Comparison of ENCODE assay signal across 31 cellular contexts in genomic region chr9:121981118-121981883, GRCh38.
"Had no signal": no experiment of that assay in that cellular context is flagged by ENCODE, and none has a peak within 500 bp of the region (broad histone marks: within the 10 kb centered on the region; RNA-seq: fewer than 3 reads in every experiment).

No MANE protein-coding gene starts in this region.

- H3K27me3 Mint-ChIP-seq: progenitor cell of endocrine pancreas; stimulated activated memory B cell treated with anti-CD40 and anti-IgM and Interleukin-4, amounts not matched to agents 10 μg/mL and 1 μg/mL and 100 μg/mL, for 72 hours; stimulated activated naive CD8-positive, alpha-beta T cell treated with anti-CD3 and anti-CD28 coated beads, Interleukin-15, amount 100 ng/mL, for 72 hours; type B pancreatic cell had no signal

- H3K27me3 ChIP-seq: neural progenitor cell, ovary, spleen, suprapubic skin, testis, tibial artery, transverse colon, upper lobe of right lung, uterus had no signal

- H3K36me3 Mint-ChIP-seq: neural progenitor cell had no signal

- H3K4me1 ChIP-seq: neural progenitor cell, parathyroid adenoma, spleen, suprapubic skin, uterus had no signal

- H3K9me3 ChIP-seq: ovary, suprapubic skin, testis, tibial artery, transverse colon, upper lobe of right lung, uterus had no signal

- H3K4me1 Mint-ChIP-seq: natural killer cell; neural progenitor cell; stimulated activated memory B cell treated with anti-CD40 and anti-IgM and Interleukin-4, amounts not matched to agents 10 μg/mL and 1 μg/mL and 100 μg/mL, for 72 hours; stimulated activated naive CD8-positive, alpha-beta T cell treated with anti-CD3 and anti-CD28 coated beads, Interleukin-15, amount 100 ng/mL, for 72 hours had no signal

- H3K27ac ChIP-seq: neural progenitor cell, ovary, parathyroid adenoma, psoas muscle, skin epidermis, spleen, suprapubic skin, testis, tibial artery, transverse colon, upper lobe of right lung, uterus had no signal

- H3K27ac Mint-ChIP-seq: natural killer cell; nephron; neural progenitor cell; progenitor cell of endocrine pancreas; stimulated activated memory B cell treated with anti-CD40 and anti-IgM and Interleukin-4, amounts not matched to agents 10 μg/mL and 1 μg/mL and 100 μg/mL, for 72 hours; stimulated activated naive CD8-positive, alpha-beta T cell treated with anti-CD3 and anti-CD28 coated beads, Interleukin-15, amount 100 ng/mL, for 72 hours; type B pancreatic cell had no signal

- H3K9ac ChIP-seq: neural progenitor cell, parathyroid adenoma had no signal

- H3K4me3 Mint-ChIP-seq: natural killer cell; nephron; neural progenitor cell; stimulated activated memory B cell treated with anti-CD40 and anti-IgM and Interleukin-4, amounts not matched to agents 10 μg/mL and 1 μg/mL and 100 μg/mL, for 72 hours; stimulated activated naive CD8-positive, alpha-beta T cell treated with anti-CD3 and anti-CD28 coated beads, Interleukin-15, amount 100 ng/mL, for 72 hours; type B pancreatic cell had no signal

- DNase-seq: natural killer cell; occipital lobe; ovary; posterior cingulate gyrus; psoas muscle; right cardiac atrium; spleen; stimulated activated CD4-positive, alpha-beta T cell treated with anti-CD3 and anti-CD28 coated beads, Interleukin-12 subunit alpha, Interleukin-12 subunit beta, amount 100 ng/mL, for 4 hours; stimulated activated CD4-positive, alpha-beta T cell treated with anti-CD3 and anti-CD28 coated beads, Interleukin-1b, Interleukin-23, amount 100 ng/mL, for 48 hours; stimulated activated CD4-positive, alpha-beta T cell treated with anti-CD3 and anti-CD28 coated beads, Interleukin-4, amount 100 ng/mL, for 1 hour; stimulated activated CD4-positive, alpha-beta T cell treated with anti-CD3 and anti-CD28 coated beads, Interleukin-4, amount 100 ng/mL, for 4 hours; stimulated activated CD8-positive, alpha-beta memory T cell treated with anti-CD3 and anti-CD28 coated beads, Interleukin-4, amount 100 ng/mL, for 48 hours; stimulated activated naive CD4-positive, alpha-beta T cell; stimulated activated naive CD8-positive, alpha-beta T cell treated with anti-CD3 and anti-CD28 coated beads, Interleukin-15, amount 100 ng/mL, for 72 hours; stimulated activated naive CD8-positive, alpha-beta T cell treated with anti-CD3 and anti-CD28 coated beads, Interleukin-15, Interleukin-2, amounts not matched to agents 100 U/mL and 50 U/mL, for 24 hours; substantia nigra; testis; tibial artery; transverse colon; upper lobe of right lung; uterus had no signal

- ATAC-seq: natural killer cell; psoas muscle; right cardiac atrium; sciatic nerve; stimulated activated memory B cell treated with anti-CD40 and anti-IgM and Interleukin-4, amounts not matched to agents 10 μg/mL and 1 μg/mL and 100 μg/mL, for 72 hours; stimulated activated naive CD8-positive, alpha-beta T cell treated with anti-CD3 and anti-CD28 coated beads, Interleukin-15, amount 100 ng/mL, for 72 hours; stimulated activated naive CD8-positive, alpha-beta T cell treated with anti-CD3 and anti-CD28 coated beads, Interleukin-15, Interleukin-2, amounts not matched to agents 100 U/mL and 50 U/mL, for 24 hours; upper lobe of right lung had no signal

- H3K36me3 ChIP-seq: neural progenitor cell, ovary, spleen, suprapubic skin, tibial artery, transverse colon, upper lobe of right lung, uterus had no signal

- H3K4me3 ChIP-seq: neural progenitor cell, ovary, psoas muscle, skin epidermis, smooth muscle cell, spleen, suprapubic skin, testis, tibial artery, transverse colon, upper lobe of right lung, uterus had no signal
